In genomic region chr17:80109713-80110446, GRCh38 we compare ENCODE assay signal across 16 cellular contexts. TPM values are rescaled to one million over a fixed set of nuclear protein-coding genes. Genes with fewer than 3 reads are reported as not detected.
DNase-seq lines count a peak whose midpoint lies in the region; ATAC-seq and TF ChIP-seq lines count a peak whose summit lies in the region.
"Had no signal": no experiment of that assay in that cellular context is flagged by ENCODE, and none has a peak within 500 bp of the region (broad histone marks: within the 10 kb centered on the region; RNA-seq: fewer than 3 reads in every experiment).

No MANE protein-coding gene starts in this region.

- peaks cover 9% of the 10 kb centered on the region for H3K27me3 Mint-ChIP-seq in stimulated activated memory B cell treated with anti-CD40 and anti-IgM and Interleukin-4, amounts not matched to agents 10 μg/mL and 1 μg/mL and 100 μg/mL, for 72 hours
- H3K27me3 Mint-ChIP-seq: activated CD4-positive, alpha-beta memory T cell treated with anti-CD3 and anti-CD28 coated beads for 36 hours had no signal

- TF ChIP-seq CTCF in breast epithelium (IDR thresholded peaks at IDR 0.05): no peak
- TF ChIP-seq CTCF in osteoblast (IDR thresholded peaks at IDR 0.05; ENCODE audit: extremely low read depth, low read depth, low read length): no peak

- no peak for ATAC-seq in stimulated activated memory B cell treated with anti-CD40 and anti-IgM and Interleukin-4, amounts not matched to agents 10 μg/mL and 1 μg/mL and 100 μg/mL, for 72 hours
- ATAC-seq in GM19463 (IDR thresholded peaks at IDR 0.05; ENCODE audit: unreplicated experiment): no peak
- ATAC-seq: natural killer cell had no signal

- H4K20me1 ChIP-seq in osteoblast (ENCODE audit: insufficient read depth, low read length): no peaks in the 10 kb centered on the region

- intact Hi-C loops in breast epithelium (cut with DNase I; ENCODE audit: low total_unique reads): no loop called here

- no peak overlapping the region for H3K4me3 Mint-ChIP-seq in stimulated activated memory B cell treated with anti-CD40 and anti-IgM and Interleukin-4, amounts not matched to agents 10 μg/mL and 1 μg/mL and 100 μg/mL, for 72 hours
- H3K4me3 Mint-ChIP-seq: activated CD4-positive, alpha-beta memory T cell treated with anti-CD3 and anti-CD28 coated beads for 36 hours; activated T-helper 1 cell treated with anti-CD3 and anti-CD28 coated beads, Interleukin-12 subunit alpha, Interleukin-12 subunit beta, Interleukin-2, Interleukin-4 antibody, amounts not matched to agents 30 ng/mL and 10 ng/mL and 1 ng/mL, durations not matched to agents 14 hours and 24 hours and 36 hours; natural killer cell had no signal

- no peaks in the 10 kb centered on the region for H3K36me3 ChIP-seq in breast epithelium
- H3K36me3 ChIP-seq in osteoblast (ENCODE audit: insufficient read depth, low read length): no peaks in the 10 kb centered on the region

- TF ChIP-seq POLR2A in breast epithelium (IDR thresholded peaks at IDR 0.05): no peak

- H3K4me2 ChIP-seq in osteoblast (ENCODE audit: insufficient read depth, low read length): no peak overlapping the region
- H3K4me2 ChIP-seq: BLaER1 had no signal

- H3K9me3 ChIP-seq in breast epithelium: no peaks in the 10 kb centered on the region
- no peaks in the 10 kb centered on the region for H3K9me3 ChIP-seq in osteoblast (ENCODE audit: low read depth, low read length)
- H3K9me3 ChIP-seq: adrenal gland had no signal

- H2AFZ ChIP-seq in osteoblast (ENCODE audit: low read length): no peak overlapping the region

- H3K9me3 Mint-ChIP-seq in stimulated activated memory B cell treated with anti-CD40 and anti-IgM and Interleukin-4, amounts not matched to agents 10 μg/mL and 1 μg/mL and 100 μg/mL, for 72 hours: peaks cover 2% of the 10 kb centered on the region
- H3K9me3 Mint-ChIP-seq: activated T-helper 1 cell treated with anti-CD3 and anti-CD28 coated beads, Interleukin-12 subunit alpha, Interleukin-12 subunit beta, Interleukin-2, Interleukin-4 antibody, amounts not matched to agents 30 ng/mL and 10 ng/mL and 1 ng/mL, durations not matched to agents 14 hours and 24 hours and 36 hours; natural killer cell had no signal

- H3K27me3 ChIP-seq in breast epithelium (no peaks in the 10 kb centered on the region), osteoblast (ENCODE audit: insufficient read depth, low read length) (no peaks in the 10 kb centered on the region)
- H3K27me3 ChIP-seq: adrenal gland, BLaER1 had no signal

- CTCF ChIA-PET in HEK293T (lab: Yijun Ruan, JAX): no interaction called here

- H3K36me3 Mint-ChIP-seq in stimulated activated memory B cell treated with anti-CD40 and anti-IgM and Interleukin-4, amounts not matched to agents 10 μg/mL and 1 μg/mL and 100 μg/mL, for 72 hours: peaks cover 11% of the 10 kb centered on the region
- H3K36me3 Mint-ChIP-seq: activated CD4-positive, alpha-beta memory T cell treated with anti-CD3 and anti-CD28 coated beads for 36 hours; natural killer cell had no signal

- H3K4me1 ChIP-seq in breast epithelium (no peaks in the 10 kb centered on the region), osteoblast (ENCODE audit: insufficient read depth, low read length) (no peaks in the 10 kb centered on the region)
- H3K4me1 ChIP-seq: adrenal gland had no signal

- H3K79me2 ChIP-seq in osteoblast (ENCODE audit: insufficient read depth, low read length): no peaks in the 10 kb centered on the region

- no peak overlapping the region for H3K4me3 ChIP-seq in breast epithelium
- H3K4me3 ChIP-seq in osteoblast (ENCODE audit: insufficient read depth, low read length): no peak overlapping the region
- H3K4me3 ChIP-seq: adrenal gland, BLaER1 had no signal

- POLR2A ChIA-PET in HEK293T (lab: Yijun Ruan, JAX): interaction anchor here (2.3 kb wide), 1 partner anchor 9 kb away, joined by 16 read pairs; the partner anchor contains the start of gene GAA

- DNase-seq in Daoy (ENCODE audit: low read depth) (peak; percentile 41), NCI-H1436 (lab: John Stamatoyannopoulos, UW) (peak; percentile 82), breast epithelium (ENCODE audit: low spot score in 2 of 2) (peak; percentile 52 to 82), osteoblast (ENCODE audit: insufficient read length, low spot score, missing footprints) (peak; percentile 73), HEK293T (ENCODE audit: extremely low spot score) (no peak)
- DNase-seq: activated CD4-positive, alpha-beta memory T cell treated with anti-CD3 and anti-CD28 coated beads for 36 hours; EL; natural killer cell; SIG-M5 had no signal

- H3K27ac Mint-ChIP-seq in stimulated activated memory B cell treated with anti-CD40 and anti-IgM and Interleukin-4, amounts not matched to agents 10 μg/mL and 1 μg/mL and 100 μg/mL, for 72 hours: no peak overlapping the region
- H3K27ac Mint-ChIP-seq: activated CD4-positive, alpha-beta memory T cell treated with anti-CD3 and anti-CD28 coated beads for 36 hours; activated T-helper 1 cell treated with anti-CD3 and anti-CD28 coated beads, Interleukin-12 subunit alpha, Interleukin-12 subunit beta, Interleukin-2, Interleukin-4 antibody, amounts not matched to agents 30 ng/mL and 10 ng/mL and 1 ng/mL, durations not matched to agents 14 hours and 24 hours and 36 hours; natural killer cell had no signal

- peaks cover 19% of the 10 kb centered on the region for H3K4me1 Mint-ChIP-seq in stimulated activated memory B cell treated with anti-CD40 and anti-IgM and Interleukin-4, amounts not matched to agents 10 μg/mL and 1 μg/mL and 100 μg/mL, for 72 hours
- H3K4me1 Mint-ChIP-seq: natural killer cell had no signal

- H3K27ac ChIP-seq in breast epithelium (peak overlapping the region; percentile 58 to 62), osteoblast (ENCODE audit: low read depth, low read length) (no peak overlapping the region)
- H3K27ac ChIP-seq: adrenal gland, BLaER1 had no signal

TF ChIP-seq in HEK293T, 16 proteins besides CTCF, POLR2A, EP300 and RAD21:
- TF ChIP-seq ARNT (IDR thresholded peaks at IDR 0.05) (no peak), ZNF384 (IDR thresholded peaks at IDR 0.05) (no peak), SUZ12 (IDR thresholded peaks at IDR 0.05) (no peak), FOXA1 (IDR thresholded peaks at IDR 0.05) (no peak), TARDBP (IDR thresholded peaks at IDR 0.05) (no peak), BHLHE40 (IDR thresholded peaks at IDR 0.05; ENCODE audit: borderline replicate concordance) (no peak)

RNA-seq across cellular contexts. Expression of gene GAA, which starts 8.5 kb away (rescaled TPM):
- total RNA-seq in Daoy (2014; rRNA removed; shearing (Covaris generic)): 1.5 and 3.1 TPM in 2 replicates
- total RNA-seq in breast epithelium (10 to 100 TPM; 40.6 to 80.3 (median 56.5) TPM), osteoblast (76.7 and 91.3 TPM in 2 replicates)

RNA-seq across cellular contexts. Expression of gene EIF4A3, which starts 37.0 kb away (rescaled TPM):
- 105 and 186 TPM in 2 replicates for total RNA-seq in Daoy (2014; rRNA removed; shearing (Covaris generic))
- total RNA-seq in breast epithelium: 10 to 100 TPM; 46.2 to 93.1 (median 67.9) TPM
- total RNA-seq in osteoblast: 44.5 and 46.3 TPM in 2 replicates

RNA-seq across cellular contexts. Expression of gene CARD14, which starts 60.0 kb away (rescaled TPM):
- total RNA-seq in Daoy (2014; rRNA removed; shearing (Covaris generic)): not detected in 2 replicates
- 10 to 100 TPM in 1 of 3 donors, 1 to 10 TPM in 1, under 1 TPM in 1; 0.32 to 13.8 (median 9.4) TPM for total RNA-seq in breast epithelium
- not detected in 2 replicates for total RNA-seq in osteoblast
- total RNA-seq: activated CD4-positive, alpha-beta memory T cell treated with anti-CD3 and anti-CD28 coated beads for 36 hours; activated T-helper 1 cell treated with anti-CD3 and anti-CD28 coated beads, Interleukin-12 subunit alpha, Interleukin-12 subunit beta, Interleukin-2, Interleukin-4 antibody, amounts not matched to agents 30 ng/mL and 10 ng/mL and 1 ng/mL, durations not matched to agents 14 hours and 24 hours and 36 hours; HT1080; pulmonary artery endothelial cell had no signal

Comparison
In these comparisons a context has a peak if more than half of its experiments do, and no peak if none do; other contexts are left out.
1. RNA of gene GAA, which starts 8.5 kb away (total RNA-seq): 76.7 to 91.3 TPM in osteoblast and 40.6 to 80.3 TPM in breast epithelium; 1.5 to 3.1 TPM in Daoy; every median in the first group is over 10 times any median in the second.